ENCODE assay signal across 8 cellular contexts in genomic region chrX:10722804-10723364, GRCh38.
DNase-seq lines count a peak whose midpoint lies in the region; ATAC-seq and TF ChIP-seq lines count a peak whose summit lies in the region.

No MANE protein-coding gene starts in this region.

- H3K4me1 ChIP-seq in Panc1 (ENCODE audit: control insufficient read depth, insufficient read depth, low read length), result no peaks in the 10 kb centered on the region

- H3K27ac ChIP-seq in Panc1 (ENCODE audit: low read length) (no peak overlapping the region), brain microvascular endothelial cell (no peak overlapping the region)

- H3K27me3 ChIP-seq in Panc1 (ENCODE audit: control insufficient read depth, insufficient read depth, low read length), result no peaks in the 10 kb centered on the region
- H3K27me3 ChIP-seq in brain microvascular endothelial cell (replicated peaks), result no peaks in the 10 kb centered on the region

- H3K9me3 ChIP-seq in Panc1 (ENCODE audit: control insufficient read depth, insufficient read depth, low read depth, low read length), result no peaks in the 10 kb centered on the region

- H3K4me3 ChIP-seq in AG04449 (ENCODE audit: low read depth, low read length) (no peak overlapping the region), Panc1 (ENCODE audit: low read depth in 2 of 2, low read length in 2 of 2) (no peak overlapping the region), brain microvascular endothelial cell (ENCODE audit: low read depth, low read length) (no peak overlapping the region)

- intact Hi-C loops in Panc1 (cut with micrococcal nuclease; ENCODE audit: unreplicated experiment), result loop anchor here (10.0 kb wide), 2 partner anchors 528 to 1438 kb away; no protein-coding TSS in a partner anchor

- CTCF ChIA-PET in AG04449 (lab: Yijun Ruan, JAX) (interaction anchor here (0.7 to 5.3 kb wide), 27 partner anchors 9 to 534 kb away, joined by 3 to 82 read pairs (median 4); no protein-coding TSS in a partner anchor), Panc1 (lab: Charles Lee) (no interaction called here)

- POLR2A ChIA-PET in AG04449 (lab: Yijun Ruan, JAX), result interaction anchor here (0.6 kb wide), 1 partner anchor 526 kb away, joined by 3 read pairs; no protein-coding TSS in a partner anchor
- POLR2A ChIA-PET in Panc1 (lab: Charles Lee), result no interaction called here

- TF ChIP-seq CTCF in AG04449 (IDR thresholded peaks at IDR 0.05; ENCODE audit: insufficient read depth, low read length, missing control alignments), result peak; percentile 49
- TF ChIP-seq CTCF in Panc1 (IDR thresholded peaks at IDR 0.05), result peak; percentile 76
- TF ChIP-seq CTCF in brain microvascular endothelial cell (IDR thresholded peaks at IDR 0.05; ENCODE audit: low read depth, low read length, missing control alignments), result peak; percentile 70

- ATAC-seq in HG03108 (IDR thresholded peaks at IDR 0.05; ENCODE audit: unreplicated experiment) (peak; percentile 64), Panc1 (peak; percentile 69; the same call in 1 of the 2 replicates), GM19397 (IDR thresholded peaks at IDR 0.05; ENCODE audit: unreplicated experiment) (no peak)

- BruUV-seq in Panc1 (replicated peaks; lab: Mats Ljungman, UMichigan), result no TSS peak

- H3K36me3 ChIP-seq in Panc1 (ENCODE audit: control insufficient read depth, insufficient read depth, low read length), result no peaks in the 10 kb centered on the region
- H3K36me3 ChIP-seq in brain microvascular endothelial cell (replicated peaks), result no peaks in the 10 kb centered on the region

- DNase-seq in AG04449 (ENCODE audit: low read depth, low spot score) (no peak), GM03348 (ENCODE audit: low spot score) (peak; percentile 52), Panc1 (ENCODE audit: low read depth, low spot score) (no peak), brain microvascular endothelial cell (peak; percentile 60), inferior parietal cortex (ENCODE audit: extremely low spot score) (peak; percentile 77)
- peak; percentile 1 for DNase-seq in stimulated activated CD4-positive, alpha-beta T cell treated with anti-CD3 and anti-CD28 coated beads, Interleukin-2, amount 100 ng/mL, for 4 hours (ENCODE audit: low read depth)

- in situ Hi-C loops in Panc1 (cut with HindIII; ENCODE audit: low pct_unique_long_range_greater_than_20kb, low sequenced_read_pairs) (no loop called here), brain microvascular endothelial cell (cut with HindIII; ENCODE audit: low pct_ligation_motif_present, low sequenced_read_pairs) (no loop called here)

Comparison
In these comparisons a context has a peak if more than half of its experiments do, and no peak if none do; other contexts are left out.
1. DNase-seq: peak in GM03348 (single experiment), brain microvascular endothelial cell (single experiment), inferior parietal cortex (single experiment) and stimulated activated CD4-positive, alpha-beta T cell treated with anti-CD3 and anti-CD28 coated beads, Interleukin-2, amount 100 ng/mL, for 4 hours (single experiment); none in AG04449 (single experiment) and Panc1 (single experiment).
2. Peak in every context shown above with its lines, with median percentiles within 50 percentile points of each other: CTCF ChIP-seq.